ENCODE assay signal across 11 cellular contexts in genomic region chr17:67575325-67575724, GRCh38.
DNase-seq lines count a peak whose midpoint lies in the region; ATAC-seq, FAIRE-seq and TF ChIP-seq lines count a peak whose summit lies in the region.
"Had no signal": no experiment of that assay in that cellular context is flagged by ENCODE, and none has a peak within 500 bp of the region (broad histone marks: within the 10 kb centered on the region; RNA-seq: fewer than 3 reads in every experiment).

No MANE protein-coding gene starts in this region.

- no peak for TF ChIP-seq RAD21 in H1 (IDR thresholded peaks at IDR 0.05 in 1 of 2, conservative IDR thresholded peaks at IDR 0.05 in 1 of 2; ENCODE audit: low read depth in 2 of 2, low read length in 2 of 2)

- TF ChIP-seq POLR2A in H1 (IDR thresholded peaks at IDR 0.05; ENCODE audit: control extremely low read depth in 1 of 2, low read depth in 2 of 2, low read length in 2 of 2), result no peak

- no peaks in the 10 kb centered on the region for H3K79me2 ChIP-seq in H1 (ENCODE audit: control insufficient read depth in 1 of 2, insufficient read depth in 2 of 2, low read length in 2 of 2)

- no peak overlapping the region for H3K4me3 ChIP-seq in Caco-2 (ENCODE audit: low read depth, low read length)
- no peak overlapping the region for H3K4me3 ChIP-seq in H1 (ENCODE audit: extremely low read depth in 1 of 4, insufficient read depth in 2 of 4, low read depth in 3 of 4, low read length in 4 of 4)

- no peak overlapping the region for H3K18ac ChIP-seq in H1 (ENCODE audit: extremely low read depth, low read length)

- H3K36me3 Mint-ChIP-seq in Caco-2 (ENCODE audit: insufficient read depth, unreplicated experiment), result no peaks in the 10 kb centered on the region

- intact Hi-C loops in Caco-2 (cut with micrococcal nuclease; ENCODE audit: unreplicated experiment), result loop anchor here (1.0 kb wide), 2 partner anchors 28 to 114 kb away; no protein-coding TSS in a partner anchor

- ATAC-seq in GM19351 (IDR thresholded peaks at IDR 0.05; ENCODE audit: unreplicated experiment) (peak; percentile 32), GM21447 (IDR thresholded peaks at IDR 0.05; ENCODE audit: unreplicated experiment) (no peak), HG03025 (IDR thresholded peaks at IDR 0.05; ENCODE audit: low FRiP score, unreplicated experiment) (no peak)
- ATAC-seq: naive thymus-derived CD8-positive, alpha-beta T cell had no signal

- H2BK5ac ChIP-seq in H1 (ENCODE audit: low read depth, low read length), result peak overlapping the region; percentile 62; the same call in 1 of the 2 replicates

- H3K27ac Mint-ChIP-seq in Caco-2 (ENCODE audit: unreplicated experiment), result no peak overlapping the region
- H3K27ac Mint-ChIP-seq: CD14-positive monocyte; T-helper 2 cell treated with Interferon-gamma antibody and Interleukin-4, amounts not matched to agents 5 μg/mL and 100 μg/mL, for 36 hours had no signal

- no peak overlapping the region for H3K4me3 Mint-ChIP-seq in Caco-2 (ENCODE audit: unreplicated experiment)
- H3K4me3 Mint-ChIP-seq: CD14-positive monocyte; naive thymus-derived CD8-positive, alpha-beta T cell; T-helper 2 cell treated with Interferon-gamma antibody and Interleukin-4, amounts not matched to agents 5 μg/mL and 100 μg/mL, for 36 hours had no signal

- H3K27me3 ChIP-seq in Caco-2 (replicated peaks; ENCODE audit: control insufficient read depth, insufficient read depth, low read length), result no peaks in the 10 kb centered on the region
- H3K27me3 ChIP-seq in H1 (replicated peaks in 1 of 4; ENCODE audit: control insufficient read depth in 3 of 4, extremely low read depth in 1 of 4, insufficient read depth in 3 of 4, low read length in 3 of 4), result no peaks in the 10 kb centered on the region

- H4K20me1 ChIP-seq in H1 (replicated peaks in 1 of 2; ENCODE audit: control insufficient read depth in 1 of 2, insufficient read depth in 2 of 2, low read length in 2 of 2), result no peaks in the 10 kb centered on the region

- H3K9me3 Mint-ChIP-seq in Caco-2 (ENCODE audit: unreplicated experiment), result no peaks in the 10 kb centered on the region
- H3K9me3 Mint-ChIP-seq: CD14-positive monocyte; naive thymus-derived CD8-positive, alpha-beta T cell; T-helper 2 cell treated with Interferon-gamma antibody and Interleukin-4, amounts not matched to agents 5 μg/mL and 100 μg/mL, for 36 hours had no signal

- no peak overlapping the region for H4K5ac ChIP-seq in H1 (ENCODE audit: insufficient read length, low read depth, low read length)

- peaks cover 5% of the 10 kb centered on the region for H3K4me1 Mint-ChIP-seq in Caco-2 (ENCODE audit: low read depth, unreplicated experiment)

- BruUV-seq in Caco-2 (replicated peaks; lab: Mats Ljungman, UMichigan), result no TSS peak

- no peaks in the 10 kb centered on the region for H3K36me3 ChIP-seq in Caco-2 (ENCODE audit: control insufficient read depth, insufficient read depth, low read length)
- no peaks in the 10 kb centered on the region; a peak in 1 of 8 replicates for H3K36me3 ChIP-seq in H1 (ENCODE audit: control insufficient read depth in 2 of 4, insufficient read depth in 4 of 4, low read length in 3 of 4)

- TF ChIP-seq EP300 in H1 (IDR thresholded peaks at IDR 0.05; ENCODE audit: borderline replicate concordance in 1 of 2, low read depth in 2 of 2, low read length in 2 of 2), result no peak

- H3K27ac ChIP-seq in H1 (ENCODE audit: low read depth, low read length), result no peak overlapping the region

- DNase-seq in Caco-2 (peak in 1 of 2 experiments; percentile 40), NCI-H1694 treated with DMSO at 0.1 percent for 48 hours (lab: John Stamatoyannopoulos, UW) (peak; percentile 46), H1 (ENCODE audit: low read depth in 1 of 2, low spot score in 2 of 2) (no peak), hippocampal formation (lab: John Stamatoyannopoulos, UW) (no peak)
- no peak for DNase-seq in stimulated activated CD4-positive, alpha-beta T cell treated with anti-CD3 and anti-CD28 coated beads, Interleukin-2, amount 100 ng/mL, for 48 hours
- DNase-seq: naive thymus-derived CD8-positive, alpha-beta T cell had no signal

- no peak overlapping the region for H2BK20ac ChIP-seq in H1 (ENCODE audit: low read length)

- no peaks in the 10 kb centered on the region for H3K79me1 ChIP-seq in H1 (ENCODE audit: low read depth, low read length)

- H2AK5ac ChIP-seq in H1 (ENCODE audit: low read depth, low read length), result peak overlapping the region; percentile 66; the same call in 1 of the 2 replicates

- H2BK12ac ChIP-seq in H1 (ENCODE audit: low read depth, low read length), result no peak overlapping the region

- POLR2A ChIA-PET in Caco-2 (lab: Charles Lee), result no interaction called here
- POLR2A ChIA-PET in H1 (lab: Charles Lee; ENCODE audit: partially characterized antibody), result no interaction called here

- no peak overlapping the region for H3K23ac ChIP-seq in H1 (ENCODE audit: insufficient read length)

- H3K56ac ChIP-seq in H1 (replicated peaks; ENCODE audit: insufficient read length, low read depth, low read length), result no peak overlapping the region

- no peak overlapping the region for H2BK120ac ChIP-seq in H1 (replicated peaks; ENCODE audit: low read depth, low read length)

- H3K4me2 ChIP-seq in H1 (ENCODE audit: insufficient read depth in 1 of 2, low read depth in 2 of 2, low read length in 2 of 2), result no peak overlapping the region

- 97% methylated on average over 13 of the region's 13 CpGs; no CpG with 5 or more reads in 1 of the 2 experiments for WGBS in H1 (ENCODE audit: extremely low coverage in 1 of 2, insufficient coverage in 1 of 2, insufficient read length in 1 of 2, insufficient replicate concordance in 2 of 2, low coverage in 1 of 2, low lambda C conversion rate in 2 of 2, missing lambda C conversion rate in 1 of 2), 2 experiments

- no peak overlapping the region for H3K4ac ChIP-seq in H1 (replicated peaks; ENCODE audit: insufficient read length, low read depth, low read length)

- H2BK15ac ChIP-seq in H1 (ENCODE audit: low read length), result no peak overlapping the region

- no peaks in the 10 kb centered on the region; the same call in 1 of the 2 replicates for H3K23me2 ChIP-seq in H1 (ENCODE audit: low read depth, low read length)

- no peak overlapping the region for H2AFZ ChIP-seq in H1 (ENCODE audit: low read length)

- no peak for FAIRE-seq in H1 (lab: Jason Lieb, UNC)

- H3K27me3 Mint-ChIP-seq in Caco-2 (ENCODE audit: insufficient read depth, unreplicated experiment), result peaks cover 7% of the 10 kb centered on the region
- H3K27me3 Mint-ChIP-seq: naive thymus-derived CD8-positive, alpha-beta T cell had no signal

- H4K8ac ChIP-seq in H1 (ENCODE audit: extremely low read depth, insufficient read depth, low read length), result no peak overlapping the region

- H3K9me3 ChIP-seq in Caco-2, result no peaks in the 10 kb centered on the region
- H3K9me3 ChIP-seq in H1 (ENCODE audit: insufficient read depth in 2 of 2, low read depth in 1 of 2, low read length in 1 of 2), result no peaks in the 10 kb centered on the region

- peak; percentile 11 to 44 for TF ChIP-seq CTCF in Caco-2 (IDR thresholded peaks at IDR 0.05; ENCODE audit: insufficient read depth in 1 of 2, low read depth in 1 of 2, low read length in 1 of 2, severe bottlenecking in 1 of 2, unreplicated experiment in 1 of 2)
- no peak for TF ChIP-seq CTCF in H1 (IDR thresholded peaks at IDR 0.05; ENCODE audit: control extremely low read depth in 1 of 3, insufficient read depth in 1 of 3, low read depth in 1 of 3, low read length in 3 of 3)

- no peaks in the 10 kb centered on the region for H3K4me1 ChIP-seq in Caco-2
- H3K4me1 ChIP-seq in H1 (replicated peaks in 1 of 4; ENCODE audit: control insufficient read depth in 3 of 4, insufficient read depth in 4 of 4, low read length in 3 of 4), result peaks cover 0 to 6% (median 2%) of the 10 kb centered on the region in 4 experiments; a peak in 1 of 7 replicates

- H4K91ac ChIP-seq in H1 (replicated peaks; ENCODE audit: insufficient read length, low read length), result no peak overlapping the region

- H3K9ac ChIP-seq in H1 (replicated peaks in 1 of 4; ENCODE audit: extremely low read depth in 1 of 4, low read depth in 3 of 4, low read length in 3 of 4), result no peak overlapping the region

- CTCF ChIA-PET in Caco-2 (lab: Charles Lee), result interaction anchor here (0.6 kb wide), 2 partner anchors 15 to 51 kb away, joined by 3 to 6 read pairs; no protein-coding TSS in a partner anchor
- CTCF ChIA-PET in H1 (lab: Charles Lee; ENCODE audit: partially characterized antibody), result interaction anchor here (1.0 to 2.7 kb wide), 4 partner anchors 15 to 189 kb away, joined by 3 to 12 read pairs (median 6); no protein-coding TSS in a partner anchor

- H3K14ac ChIP-seq in H1 (ENCODE audit: insufficient read length), result no peak overlapping the region

TF ChIP-seq in H1, 55 proteins besides CTCF, POLR2A, EP300 and RAD21 (continues in another document):
- TF ChIP-seq ATF3 (IDR thresholded peaks at IDR 0.05; ENCODE audit: insufficient read depth, low read depth, low read length) (no peak), KDM5A (IDR thresholded peaks at IDR 0.05; ENCODE audit: low read length) (no peak), SP4 (IDR thresholded peaks at IDR 0.05; ENCODE audit: low read length) (no peak), CHD2 (IDR thresholded peaks at IDR 0.05; ENCODE audit: low read length) (no peak), TAF1 (IDR thresholded peaks at IDR 0.05; ENCODE audit: low read depth, low read length) (no peak), KDM1A (IDR thresholded peaks at IDR 0.05; ENCODE audit: borderline replicate concordance, low read length) (no peak), TCF12 (IDR thresholded peaks at IDR 0.05; ENCODE audit: low read depth, low read length) (no peak), EGR1 (IDR thresholded peaks at IDR 0.05; ENCODE audit: borderline replicate concordance, low read depth, low read length) (no peak), TAF7 (optimal IDR thresholded peaks at IDR 0.05; ENCODE audit: borderline replicate concordance, low read depth, low read length) (no peak), TBP (IDR thresholded peaks at IDR 0.05; ENCODE audit: low read depth, low read length) (no peak), GABPA (IDR thresholded peaks at IDR 0.05; ENCODE audit: borderline replicate concordance, insufficient read depth, low read length) (no peak), JUN (IDR thresholded peaks at IDR 0.05; ENCODE audit: low read depth, low read length) (no peak), SP1 (IDR thresholded peaks at IDR 0.05; ENCODE audit: low read depth, low read length) (no peak), USF2 (IDR thresholded peaks at IDR 0.05; ENCODE audit: low read length) (no peak)

Comparison
In these comparisons a context has a peak if more than half of its experiments do, and no peak if none do; other contexts are left out.
1. CTCF ChIP-seq: peak in Caco-2 (2 of 2); none in H1 (0 of 3).